In genomic region chr19:38929929-38930775, GRCh38 we compare ENCODE assay signal across 1 cellular context.
TF ChIP-seq lines count a peak whose summit lies in the region.

TSS of gene SARS2 (minus strand) at chr19:38930763. CDS start at chr19:38930736, 27 bp downstream.

TF ChIP-seq in HepG2, 621 proteins besides CTCF, POLR2A, EP300 and RAD21 (continued from another document and continues in another):
- TF ChIP-seq PLSCR1 (CRISPR knock-in tag; IDR thresholded peaks at IDR 0.05; ENCODE audit: borderline replicate concordance) (no peak), MED1 (CRISPR knock-in tag; IDR thresholded peaks at IDR 0.05) (peak; percentile 6; the same call in 1 of the 2 replicates), TMF1 (CRISPR knock-in tag; IDR thresholded peaks at IDR 0.05; ENCODE audit: low read depth) (no peak), SKI (IDR thresholded peaks at IDR 0.05; ENCODE audit: partially characterized antibody) (peak; percentile 11), TBX2 (CRISPR knock-in tag; IDR thresholded peaks at IDR 0.05; ENCODE audit: borderline replicate concordance) (no peak), ZNF441 (CRISPR knock-in tag; IDR thresholded peaks at IDR 0.05; ENCODE audit: borderline replicate concordance) (no peak), ZNF775 (CRISPR knock-in tag; IDR thresholded peaks at IDR 0.05; ENCODE audit: borderline replicate concordance) (no peak), ZNF687 (CRISPR knock-in tag; IDR thresholded peaks at IDR 0.05) (peak; percentile 79), ATM (IDR thresholded peaks at IDR 0.05; ENCODE audit: borderline replicate concordance) (no peak), GABPB1 (CRISPR knock-in tag; IDR thresholded peaks at IDR 0.05) (no peak; the same call in 1 of the 2 replicates), ZNF572 (CRISPR knock-in tag; IDR thresholded peaks at IDR 0.05) (peak; percentile 51; the same call in 1 of the 2 replicates), RARG (CRISPR knock-in tag; IDR thresholded peaks at IDR 0.05; ENCODE audit: low read depth) (no peak), CCAR2 (optimal IDR thresholded peaks at IDR 0.05; ENCODE audit: low read depth, low read length) (no peak), PREB (CRISPR knock-in tag; IDR thresholded peaks at IDR 0.05) (no peak), ELF1 (CRISPR knock-in tag; IDR thresholded peaks at IDR 0.05) (no peak), ZFAT (CRISPR knock-in tag; conservative IDR thresholded peaks at IDR 0.05) (no peak), FOXK1 (CRISPR knock-in tag; IDR thresholded peaks at IDR 0.05; ENCODE audit: borderline replicate concordance, low read depth) (no peak), U2AF1 (optimal IDR thresholded peaks at IDR 0.05; ENCODE audit: low read depth, low read length) (no peak), ZMYM4 (CRISPR knock-in tag; IDR thresholded peaks at IDR 0.05) (peak; percentile 36; the same call in 1 of the 2 replicates), ZSCAN9 (CRISPR knock-in tag; IDR thresholded peaks at IDR 0.05; ENCODE audit: borderline replicate concordance) (0 out of 2 replicates have a peak, but pooled peaks have one; percentile 43), ZNF235 (CRISPR knock-in tag; IDR thresholded peaks at IDR 0.05; ENCODE audit: borderline replicate concordance) (no peak), REXO4 (CRISPR knock-in tag; IDR thresholded peaks at IDR 0.05; ENCODE audit: borderline replicate concordance) (no peak), USF2 (IDR thresholded peaks at IDR 0.05; ENCODE audit: low read depth, low read length) (no peak; the same call in 1 of the 2 replicates), USF2 (CRISPR knock-in tag; IDR thresholded peaks at IDR 0.05; ENCODE audit: borderline replicate concordance) (peak; percentile 63; the same call in 1 of the 2 replicates), ZIK1 (CRISPR knock-in tag; IDR thresholded peaks at IDR 0.05; ENCODE audit: borderline replicate concordance, low read depth) (0 out of 2 replicates have a peak, but pooled peaks have one; percentile 38), ZNF3 (CRISPR knock-in tag; IDR thresholded peaks at IDR 0.05) (no peak), NFKBIZ (CRISPR knock-in tag; IDR thresholded peaks at IDR 0.05) (no peak), ZNF354B (CRISPR knock-in tag; IDR thresholded peaks at IDR 0.05) (no peak), MYNN (CRISPR knock-in tag; IDR thresholded peaks at IDR 0.05; ENCODE audit: low read depth) (peak; percentile 67; the same call in 1 of the 2 replicates), ZNF44 (CRISPR knock-in tag; IDR thresholded peaks at IDR 0.05) (0 out of 2 replicates have a peak, but pooled peaks have one; percentile 39), KDM5B (CRISPR knock-in tag; IDR thresholded peaks at IDR 0.05; ENCODE audit: borderline replicate concordance) (no peak; the same call in 1 of the 2 replicates), U2AF2 (IDR thresholded peaks at IDR 0.05; ENCODE audit: low read depth, low read length) (no peak), SP4 (CRISPR knock-in tag; IDR thresholded peaks at IDR 0.05) (peak; percentile 71), TCF7L2 (IDR thresholded peaks at IDR 0.05; ENCODE audit: low read depth, low read length) (no peak), TEAD3 (CRISPR knock-in tag; optimal IDR thresholded peaks at IDR 0.05; ENCODE audit: borderline replicate concordance) (peak; percentile 95), ZNF160 (CRISPR knock-in tag; IDR thresholded peaks at IDR 0.05) (no peak), SMAD3 (CRISPR knock-in tag; IDR thresholded peaks at IDR 0.05) (peak; percentile 84), KDM5A (IDR thresholded peaks at IDR 0.05; ENCODE audit: borderline replicate concordance, low read length) (peak; percentile 86), ZNF367 (CRISPR knock-in tag; IDR thresholded peaks at IDR 0.05; ENCODE audit: borderline replicate concordance) (no peak), MXI1 (IDR thresholded peaks at IDR 0.05; ENCODE audit: borderline replicate concordance, low read depth, low read length) (no peak; the same call in 2 of the 3 replicates), ZNF678 (CRISPR knock-in tag; IDR thresholded peaks at IDR 0.05) (no peak), ZNF558 (CRISPR knock-in tag; IDR thresholded peaks at IDR 0.05; ENCODE audit: borderline replicate concordance) (no peak), RFX1 (IDR thresholded peaks at IDR 0.05) (no peak), XRCC5 (optimal IDR thresholded peaks at IDR 0.05; ENCODE audit: low read length) (peak; percentile 96), SMARCC2 (IDR thresholded peaks at IDR 0.05) (no peak), ZNF430 (CRISPR knock-in tag; IDR thresholded peaks at IDR 0.05) (peak; percentile 27; the same call in 1 of the 2 replicates), ZNF275 (CRISPR knock-in tag; IDR thresholded peaks at IDR 0.05; ENCODE audit: borderline replicate concordance) (no peak), KDM2A (CRISPR knock-in tag; IDR thresholded peaks at IDR 0.05; ENCODE audit: borderline replicate concordance, low read depth) (peak; percentile 93), NFRKB (IDR thresholded peaks at IDR 0.05) (no peak), ZNF512 (CRISPR knock-in tag; IDR thresholded peaks at IDR 0.05) (no peak), SMC3 (IDR thresholded peaks at IDR 0.05; ENCODE audit: low read length) (peak; percentile 55), NR2F1 (CRISPR knock-in tag; IDR thresholded peaks at IDR 0.05) (no peak), ZNF841 (CRISPR knock-in tag; IDR thresholded peaks at IDR 0.05; ENCODE audit: borderline replicate concordance) (no peak), CHCHD3 (CRISPR knock-in tag; IDR thresholded peaks at IDR 0.05) (no peak), MBNL3 (CRISPR knock-in tag; conservative IDR thresholded peaks at IDR 0.05) (no peak), JUND (CRISPR knock-in tag; IDR thresholded peaks at IDR 0.05) (no peak), ZNF605 (CRISPR knock-in tag; IDR thresholded peaks at IDR 0.05) (peak; percentile 27; the same call in 1 of the 2 replicates), THAP8 (CRISPR knock-in tag; IDR thresholded peaks at IDR 0.05; ENCODE audit: borderline replicate concordance) (no peak), ZNF224 (CRISPR knock-in tag; IDR thresholded peaks at IDR 0.05) (no peak), PBX2 (CRISPR knock-in tag; IDR thresholded peaks at IDR 0.05) (no peak), ZNF501 (CRISPR knock-in tag; IDR thresholded peaks at IDR 0.05) (peak; percentile 91), TRIM24 (CRISPR knock-in tag; IDR thresholded peaks at IDR 0.05) (no peak), HES4 (CRISPR knock-in tag; IDR thresholded peaks at IDR 0.05; ENCODE audit: borderline replicate concordance) (no peak), ZNF451 (CRISPR knock-in tag; IDR thresholded peaks at IDR 0.05) (peak; percentile 67; the same call in 1 of the 2 replicates), ZNF547 (CRISPR knock-in tag; IDR thresholded peaks at IDR 0.05) (0 out of 2 replicates have a peak, but pooled peaks have one; percentile 52), ZNF790 (CRISPR knock-in tag; IDR thresholded peaks at IDR 0.05; ENCODE audit: borderline replicate concordance) (no peak), MTERF4 (CRISPR knock-in tag; IDR thresholded peaks at IDR 0.05) (no peak)
